20 cellular contexts compared by ENCODE assay signal in genomic region chr7:74126220-74126880, GRCh38. TPM values are rescaled to one million over a fixed set of nuclear protein-coding genes. Genes with fewer than 3 reads are reported as not detected.
A peak's percentile ranks its signal among the peaks of the same experiment; 100 is the strongest.
DNase-seq lines count a peak whose midpoint lies in the region; ATAC-seq and TF ChIP-seq lines count a peak whose summit lies in the region.
"Had no signal": no experiment of that assay in that cellular context is flagged by ENCODE, and none has a peak within 500 bp of the region (broad histone marks: within the 10 kb centered on the region; RNA-seq: fewer than 3 reads in every experiment).

No MANE protein-coding gene starts in this region.

- POLR2A ChIA-PET in WTC11 (lab: Charles Lee) = no interaction called here

- H3K27me3 ChIP-seq in neuronal stem cell (ENCODE audit: control insufficient read depth in 3 of 3, insufficient read depth in 3 of 3, low read depth in 1 of 3, low read length in 3 of 3) = no peaks in the 10 kb centered on the region
- H3K27me3 ChIP-seq: BLaER1 treated with 17β-estradiol and CSF1 and Interleukin-3, amounts not matched to agents 10 nM and 100 nM had no signal

- no peak overlapping the region for H2BK120ac ChIP-seq in neuronal stem cell (ENCODE audit: low read depth, low read length)

- no peak overlapping the region for H2AFZ ChIP-seq in neuronal stem cell (ENCODE audit: low read length)

- H3K36me3 Mint-ChIP-seq in WTC11 = peaks cover 2% of the 10 kb centered on the region

- H3K4me2 ChIP-seq in neuronal stem cell (ENCODE audit: insufficient read depth, low read length, poor library complexity, severe bottlenecking) = no peak overlapping the region
- H3K4me2 ChIP-seq: A549; BLaER1 treated with 17β-estradiol and CSF1 and Interleukin-3, amounts not matched to agents 10 nM and 100 nM had no signal

- no peak overlapping the region for H2BK15ac ChIP-seq in neuronal stem cell (ENCODE audit: low read length)

- H3K4ac ChIP-seq in neuronal stem cell (ENCODE audit: low read length) = no peak overlapping the region

- DNase-seq in NCI-H82 (lab: John Stamatoyannopoulos, UW) = peak; percentile 26
- no peak for DNase-seq in NCI-H82 treated with DMSO at 0.1 percent for 48 hours (lab: John Stamatoyannopoulos, UW; ENCODE audit: unreplicated experiment)
- DNase-seq in WTC11 (ENCODE audit: low spot score) = no peak
- DNase-seq in caudate nucleus (lab: John Stamatoyannopoulos, UW) = peak in 31 of 61 donors; percentile 0 to 72 (median 29)
- no peak for DNase-seq in neuronal stem cell (ENCODE audit: low spot score)
- no peak for DNase-seq in DMS79 treated with DMSO at 0.1 percent for 48 hours (lab: John Stamatoyannopoulos, UW)
- no peak for DNase-seq in KBM-7
- DNase-seq: AML-193; Caco-2; Calu3; CD4-positive, alpha-beta T cell; CD8-positive, alpha-beta T cell; DMS79; GF-D8 had no signal

- no peak overlapping the region for H3K4me3 Mint-ChIP-seq in WTC11
- H3K4me3 Mint-ChIP-seq: B cell; CD4-positive, alpha-beta T cell; CD8-positive, alpha-beta T cell had no signal

- no peak overlapping the region for H3K4me3 ChIP-seq in neuronal stem cell (ENCODE audit: low read length in 2 of 2)
- H3K4me3 ChIP-seq: A549; BLaER1 treated with 17β-estradiol and CSF1 and Interleukin-3, amounts not matched to agents 10 nM and 100 nM had no signal

- no peak overlapping the region for H3K23ac ChIP-seq in neuronal stem cell (ENCODE audit: low read depth, low read length, poor library complexity)

- H3K9ac ChIP-seq in neuronal stem cell (ENCODE audit: low read depth, low read length, poor library complexity) = no peak overlapping the region
- H3K9ac ChIP-seq: BLaER1 treated with 17β-estradiol and CSF1 and Interleukin-3, amounts not matched to agents 10 nM and 100 nM had no signal

- in situ Hi-C loops in KBM-7 (cut with MboI; ENCODE audit: low pct_unique_long_range_greater_than_20kb, low sequenced_read_pairs) = no loop called here

- H4K8ac ChIP-seq in neuronal stem cell (ENCODE audit: low read depth, low read length) = no peak overlapping the region

- peaks cover 1 to 10% of the 10 kb centered on the region in 2 donors for H3K36me3 ChIP-seq in neuronal stem cell (replicated peaks in 1 of 2; ENCODE audit: control insufficient read depth in 2 of 2, insufficient read depth in 2 of 2, low read length in 2 of 2)

- H4K91ac ChIP-seq in neuronal stem cell (ENCODE audit: low read depth, low read length, poor library complexity) = no peak overlapping the region

- H3K27ac Mint-ChIP-seq in WTC11 = no peak overlapping the region
- H3K27ac Mint-ChIP-seq: B cell; CD4-positive, alpha-beta T cell; CD8-positive, alpha-beta T cell had no signal

- H2BK12ac ChIP-seq in neuronal stem cell (ENCODE audit: low read length) = no peak overlapping the region

- WGBS in neuronal stem cell (ENCODE audit: extremely low coverage in 2 of 2, insufficient read length in 2 of 2, insufficient replicate concordance in 1 of 2), 2 donors = no CpG with 5 or more reads among the region's 12 CpGs

- CTCF ChIA-PET in WTC11 (lab: Charles Lee) = interaction anchor here (0.7 to 1.0 kb wide), 3 partner anchors 38 to 80 kb away, joined by 3 to 4 read pairs (median 3); no protein-coding TSS in a partner anchor

- no peak overlapping the region for H2BK5ac ChIP-seq in neuronal stem cell (ENCODE audit: low read length)

- H2AK5ac ChIP-seq in neuronal stem cell (ENCODE audit: low read depth, low read length) = no peak overlapping the region

- no peaks in the 10 kb centered on the region for H3K9me3 ChIP-seq in neuronal stem cell (replicated peaks in 1 of 2; ENCODE audit: control insufficient read depth in 2 of 2, insufficient read depth in 1 of 2, low read depth in 1 of 2, low read length in 2 of 2)
- H3K9me3 ChIP-seq: A549; BLaER1 treated with 17β-estradiol and CSF1 and Interleukin-3, amounts not matched to agents 10 nM and 100 nM; Caco-2 had no signal

- H3K9me3 Mint-ChIP-seq in WTC11 = no peaks in the 10 kb centered on the region
- H3K9me3 Mint-ChIP-seq: CD4-positive, alpha-beta T cell; CD8-positive, alpha-beta T cell had no signal

- no peaks in the 10 kb centered on the region for H3K27me3 Mint-ChIP-seq in WTC11 (ENCODE audit: low read depth)
- H3K27me3 Mint-ChIP-seq: B cell; CD4-positive, alpha-beta T cell had no signal

- peak overlapping the region; percentile 48 for H3K18ac ChIP-seq in neuronal stem cell (ENCODE audit: low read length)

- ATAC-seq in WTC11 = no peak
- ATAC-seq in GM19455 (IDR thresholded peaks at IDR 0.05; ENCODE audit: unreplicated experiment) = no peak
- ATAC-seq: A549; CD8-positive, alpha-beta T cell had no signal

- H3K14ac ChIP-seq in neuronal stem cell (ENCODE audit: low read length) = no peak overlapping the region

- no peaks in the 10 kb centered on the region for H3K4me1 Mint-ChIP-seq in WTC11

- TF ChIP-seq CTCF in WTC11 (IDR thresholded peaks at IDR 0.05) = no peak

- no peak overlapping the region for H3K27ac ChIP-seq in caudate nucleus (ENCODE audit: low read depth, low read length)
- H3K27ac ChIP-seq in neuronal stem cell (replicated peaks; ENCODE audit: low read length) = no peak overlapping the region
- H3K27ac ChIP-seq: 22Rv1; A549; BLaER1 treated with 17β-estradiol and CSF1 and Interleukin-3, amounts not matched to agents 10 nM and 100 nM; C4-2B had no signal

- H3K79me1 ChIP-seq in neuronal stem cell (ENCODE audit: low read depth, low read length) = peaks cover 3% of the 10 kb centered on the region

- H3K4me1 ChIP-seq in neuronal stem cell (ENCODE audit: control insufficient read depth in 2 of 2, insufficient read depth in 1 of 2, low read depth in 1 of 2, low read length in 2 of 2) = no peaks in the 10 kb centered on the region
- H3K4me1 ChIP-seq: A549, Caco-2 had no signal

TF ChIP-seq in WTC11, 78 proteins besides CTCF, POLR2A, EP300 and RAD21:
- TF ChIP-seq SMAD3 (CRISPR knock-in tag; IDR thresholded peaks at IDR 0.05; ENCODE audit: borderline replicate concordance) (no peak), ZNF121 (CRISPR knock-in tag; IDR thresholded peaks at IDR 0.05) (peak; percentile 34; the same call in 1 of the 2 replicates)

RNA-seq across cellular contexts. Expression of gene LIMK1, which starts 42.7 kb away (rescaled TPM):
- total RNA-seq in WTC11 (2021) = 85.4 to 92.1 TPM (median 90.6 TPM) in 3 replicates
- 62.3 TPM for polyA plus RNA-seq in neuronal stem cell (2013, experiment 1 of 2)
- polyA plus RNA-seq in neuronal stem cell (2013, experiment 2 of 2) = 60.7 TPM

RNA-seq across cellular contexts. Expression of gene EIF4H, which starts 47.8 kb away (rescaled TPM):
- total RNA-seq in WTC11 (2021) = 355 to 373 TPM (median 371 TPM) in 3 replicates
- polyA plus RNA-seq in neuronal stem cell (2013, experiment 1 of 2) = 230 TPM
- polyA plus RNA-seq in neuronal stem cell (2013, experiment 2 of 2) = 234 TPM

Comparison
In these comparisons a context has a peak if more than half of its experiments do, and no peak if none do; other contexts are left out.
1. DNase-seq: peak in NCI-H82 (single experiment) and caudate nucleus (31 of 61); none in NCI-H82 treated with DMSO at 0.1 percent for 48 hours (single experiment), WTC11 (single experiment), neuronal stem cell (single experiment), DMS79 treated with DMSO at 0.1 percent for 48 hours (single experiment) and KBM-7 (single experiment).